Comparison of ENCODE assay signal across 1 cellular context in genomic region chr3:59514865-59515482, GRCh38.
TF ChIP-seq lines count a peak whose summit lies in the region.

No MANE protein-coding gene starts in this region.

TF ChIP-seq in HEK293, 187 proteins besides CTCF, POLR2A, EP300 and RAD21 (continued from another document):
- TF ChIP-seq PRDM10 (tag by site-specific recombination; IDR thresholded peaks at IDR 0.05), result peak; percentile 92
- TF ChIP-seq ZNF433 (tag by site-specific recombination; IDR thresholded peaks at IDR 0.05; ENCODE audit: low read depth), result no peak
- TF ChIP-seq ZIC2 (tag by site-specific recombination; IDR thresholded peaks at IDR 0.05), result peak; percentile 88
